14 cellular contexts compared by ENCODE assay signal in the genomic region with DNA sequence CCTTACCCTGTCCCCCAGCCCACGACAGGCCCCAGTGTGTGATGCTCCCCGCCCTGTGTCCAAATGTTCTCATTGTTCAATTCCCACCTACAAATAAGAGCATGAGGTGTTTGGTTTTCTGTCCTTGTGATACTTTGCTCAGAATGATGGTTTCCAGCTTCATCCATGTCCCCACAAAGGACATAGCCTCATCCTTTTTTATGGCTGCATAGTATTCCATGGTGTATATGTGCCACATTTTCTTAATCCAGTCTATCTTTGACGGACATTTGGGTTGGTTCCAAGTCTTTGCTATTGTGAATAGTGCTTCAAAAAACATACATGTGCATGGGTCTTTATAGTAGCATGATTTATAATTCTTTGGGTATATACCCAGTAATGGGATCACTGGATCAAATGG. TPM values are rescaled to one million over a fixed set of nuclear protein-coding genes. Genes with fewer than 3 reads are reported as not detected.
"Had no signal": no experiment of that assay in that cellular context is flagged by ENCODE, and none has a peak within 500 bp of the region (broad histone marks: within the 10 kb centered on the region; RNA-seq: fewer than 3 reads in every experiment).

No MANE protein-coding gene starts in this region.

RNA-seq across cellular contexts. Expression of a gene that starts 24.3 kb away (rescaled TPM):
- total RNA-seq: activated B cell treated with CpG ODN at 0.5 μM for 24 hours; activated CD4-positive, alpha-beta memory T cell treated with anti-CD3 and anti-CD28 coated beads for 36 hours; activated CD4-positive, alpha-beta memory T cell treated with anti-CD3 and anti-CD28 coated beads, Interleukin-2, amount 10 ng/mL, durations not matched to agents 7 days and 5 days; activated CD4-positive, alpha-beta T cell treated with anti-CD3 and anti-CD28 coated beads for 36 hours; activated CD4-positive, alpha-beta T cell treated with anti-CD3 and anti-CD28 coated beads, Interleukin-2, amount 10 ng/mL, durations not matched to agents 24 days and 14 days; activated CD4-positive, alpha-beta T cell treated with anti-CD3 and anti-CD28 coated beads, Interleukin-2, amount 10 ng/mL, durations not matched to agents 7 days and 5 days; activated CD8-positive, alpha-beta memory T cell treated with anti-CD3 and anti-CD28 coated beads for 36 hours; activated CD8-positive, alpha-beta memory T cell treated with anti-CD3 and anti-CD28 coated beads, Interleukin-2, amount 10 ng/mL, durations not matched to agents 7 days and 5 days; activated CD8-positive, alpha-beta T cell treated with anti-CD3 and anti-CD28 coated beads for 36 hours; activated CD8-positive, alpha-beta T cell treated with anti-CD3 and anti-CD28 coated beads, Interleukin-2, amount 10 ng/mL, durations not matched to agents 7 days and 5 days; T-helper 1 cell treated with Interleukin-12 subunit alpha and Interleukin-12 subunit beta and Interleukin-4 antibody, amounts not matched to agents 30 ng/mL and 1 ng/mL, for 36 hours; T-helper 17 cell; T-helper 2 cell treated with Interferon-gamma antibody and Interleukin-4, amounts not matched to agents 100 ng/mL and 5 ng/mL, for 36 hours; WTC11 had no signal

RNA-seq across cellular contexts. Expression of a gene that starts 32.5 kb away (rescaled TPM):
- total RNA-seq: activated B cell treated with CpG ODN at 0.5 μM for 24 hours; activated CD4-positive, alpha-beta memory T cell treated with anti-CD3 and anti-CD28 coated beads for 36 hours; activated CD4-positive, alpha-beta memory T cell treated with anti-CD3 and anti-CD28 coated beads, Interleukin-2, amount 10 ng/mL, durations not matched to agents 7 days and 5 days; activated CD4-positive, alpha-beta T cell treated with anti-CD3 and anti-CD28 coated beads for 36 hours; activated CD4-positive, alpha-beta T cell treated with anti-CD3 and anti-CD28 coated beads, Interleukin-2, amount 10 ng/mL, durations not matched to agents 24 days and 14 days; activated CD4-positive, alpha-beta T cell treated with anti-CD3 and anti-CD28 coated beads, Interleukin-2, amount 10 ng/mL, durations not matched to agents 7 days and 5 days; activated CD8-positive, alpha-beta memory T cell treated with anti-CD3 and anti-CD28 coated beads for 36 hours; activated CD8-positive, alpha-beta memory T cell treated with anti-CD3 and anti-CD28 coated beads, Interleukin-2, amount 10 ng/mL, durations not matched to agents 7 days and 5 days; activated CD8-positive, alpha-beta T cell treated with anti-CD3 and anti-CD28 coated beads for 36 hours; activated CD8-positive, alpha-beta T cell treated with anti-CD3 and anti-CD28 coated beads, Interleukin-2, amount 10 ng/mL, durations not matched to agents 7 days and 5 days; T-helper 1 cell treated with Interleukin-12 subunit alpha and Interleukin-12 subunit beta and Interleukin-4 antibody, amounts not matched to agents 30 ng/mL and 1 ng/mL, for 36 hours; T-helper 17 cell; T-helper 2 cell treated with Interferon-gamma antibody and Interleukin-4, amounts not matched to agents 100 ng/mL and 5 ng/mL, for 36 hours; WTC11 had no signal

RNA-seq across cellular contexts. Expression of a gene that starts 46.4 kb away (rescaled TPM):
- total RNA-seq: activated B cell treated with CpG ODN at 0.5 μM for 24 hours; activated CD4-positive, alpha-beta memory T cell treated with anti-CD3 and anti-CD28 coated beads for 36 hours; activated CD4-positive, alpha-beta memory T cell treated with anti-CD3 and anti-CD28 coated beads, Interleukin-2, amount 10 ng/mL, durations not matched to agents 7 days and 5 days; activated CD4-positive, alpha-beta T cell treated with anti-CD3 and anti-CD28 coated beads for 36 hours; activated CD4-positive, alpha-beta T cell treated with anti-CD3 and anti-CD28 coated beads, Interleukin-2, amount 10 ng/mL, durations not matched to agents 24 days and 14 days; activated CD4-positive, alpha-beta T cell treated with anti-CD3 and anti-CD28 coated beads, Interleukin-2, amount 10 ng/mL, durations not matched to agents 7 days and 5 days; activated CD8-positive, alpha-beta memory T cell treated with anti-CD3 and anti-CD28 coated beads for 36 hours; activated CD8-positive, alpha-beta memory T cell treated with anti-CD3 and anti-CD28 coated beads, Interleukin-2, amount 10 ng/mL, durations not matched to agents 7 days and 5 days; activated CD8-positive, alpha-beta T cell treated with anti-CD3 and anti-CD28 coated beads for 36 hours; activated CD8-positive, alpha-beta T cell treated with anti-CD3 and anti-CD28 coated beads, Interleukin-2, amount 10 ng/mL, durations not matched to agents 7 days and 5 days; T-helper 1 cell treated with Interleukin-12 subunit alpha and Interleukin-12 subunit beta and Interleukin-4 antibody, amounts not matched to agents 30 ng/mL and 1 ng/mL, for 36 hours; T-helper 17 cell; T-helper 2 cell treated with Interferon-gamma antibody and Interleukin-4, amounts not matched to agents 100 ng/mL and 5 ng/mL, for 36 hours; WTC11 had no signal
